1 cellular context compared by ENCODE assay signal in the genomic region with DNA sequence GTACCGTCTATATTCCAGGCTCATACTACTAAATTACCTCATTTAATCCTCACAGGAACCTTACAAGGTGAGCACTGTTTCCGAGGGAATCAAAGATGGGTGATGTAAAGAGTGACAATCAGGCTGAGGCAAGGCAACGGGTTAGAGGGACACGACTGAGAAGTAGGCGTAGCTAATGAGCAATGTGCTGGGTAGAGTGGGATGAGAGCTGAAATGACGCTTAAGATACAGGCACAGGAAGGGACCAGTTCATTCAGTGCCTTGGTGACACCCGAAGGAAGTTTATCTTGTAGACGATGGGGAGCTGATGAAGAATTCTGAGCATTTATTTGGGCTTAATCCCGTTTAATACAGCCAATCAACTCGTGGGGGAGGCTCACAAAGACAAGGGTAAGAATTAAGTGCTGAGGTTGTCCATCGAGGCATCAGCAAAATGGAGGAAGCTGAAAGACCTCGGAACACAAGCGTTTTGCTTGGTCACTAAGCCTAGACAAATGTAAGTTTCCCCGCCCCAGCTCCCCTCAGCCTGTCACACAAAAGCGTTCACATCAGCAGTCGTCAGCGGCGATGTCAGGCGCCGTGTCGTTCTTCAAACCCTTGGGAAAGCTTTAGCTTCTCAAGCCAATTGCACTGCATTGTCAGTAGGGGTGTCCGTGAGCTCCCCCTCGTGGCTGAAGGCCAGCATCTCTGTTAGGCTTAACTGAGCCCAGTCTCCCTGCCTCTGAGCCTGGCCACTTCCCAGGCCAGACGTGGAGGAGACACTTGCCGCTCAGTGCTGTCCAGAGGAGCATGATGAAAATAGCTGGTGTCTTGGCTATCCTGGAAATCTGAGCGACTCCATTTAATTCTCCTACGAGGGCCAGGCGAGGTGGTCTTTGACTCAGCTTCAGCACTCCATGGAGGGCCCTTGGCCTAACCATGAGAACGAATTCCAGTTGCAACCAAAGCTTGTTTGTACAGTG.
TF ChIP-seq lines count a peak whose summit lies in the region.

No MANE protein-coding gene starts in this region.

TF ChIP-seq in HCT116, 20 proteins besides CTCF, POLR2A, EP300 and RAD21 (continued from another document):
- TF ChIP-seq, protein P1, sequence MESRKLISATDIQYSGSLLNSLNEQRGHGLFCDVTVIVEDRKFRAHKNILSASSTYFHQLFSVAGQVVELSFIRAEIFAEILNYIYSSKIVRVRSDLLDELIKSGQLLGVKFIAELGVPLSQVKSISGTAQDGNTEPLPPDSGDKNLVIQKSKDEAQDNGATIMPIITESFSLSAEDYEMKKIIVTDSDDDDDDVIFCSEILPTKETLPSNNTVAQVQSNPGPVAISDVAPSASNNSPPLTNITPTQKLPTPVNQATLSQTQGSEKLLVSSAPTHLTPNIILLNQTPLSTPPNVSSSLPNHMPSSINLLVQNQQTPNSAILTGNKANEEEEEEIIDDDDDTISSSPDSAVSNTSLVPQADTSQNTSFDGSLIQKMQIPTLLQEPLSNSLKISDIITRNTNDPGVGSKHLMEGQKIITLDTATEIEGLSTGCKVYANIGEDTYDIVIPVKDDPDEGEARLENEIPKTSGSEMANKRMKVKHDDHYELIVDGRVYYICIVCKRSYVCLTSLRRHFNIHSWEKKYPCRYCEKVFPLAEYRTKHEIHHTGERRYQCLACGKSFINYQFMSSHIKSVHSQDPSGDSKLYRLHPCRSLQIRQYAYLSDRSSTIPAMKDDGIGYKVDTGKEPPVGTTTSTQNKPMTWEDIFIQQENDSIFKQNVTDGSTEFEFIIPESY (IDR thresholded peaks at IDR 0.05; ENCODE audit: extremely low read depth, insufficient replicate concordance, low read length) = no peak
- TF ChIP-seq TCF7L2 (IDR thresholded peaks at IDR 0.05; ENCODE audit: borderline replicate concordance, extremely low read depth, insufficient read depth, insufficient read length) (peak; percentile 10), EZH2 (IDR thresholded peaks at IDR 0.05) (no peak), ZFX (IDR thresholded peaks at IDR 0.05) (no peak), EZH2phosphoT487 (IDR thresholded peaks at IDR 0.05; ENCODE audit: borderline replicate concordance) (no peak)
- TF ChIP-seq, protein P2, sequence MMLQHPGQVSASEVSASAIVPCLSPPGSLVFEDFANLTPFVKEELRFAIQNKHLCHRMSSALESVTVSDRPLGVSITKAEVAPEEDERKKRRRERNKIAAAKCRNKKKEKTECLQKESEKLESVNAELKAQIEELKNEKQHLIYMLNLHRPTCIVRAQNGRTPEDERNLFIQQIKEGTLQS (IDR thresholded peaks at IDR 0.05) = no peak
